Comparison of ENCODE assay signal across 1 cellular context in the genomic region with DNA sequence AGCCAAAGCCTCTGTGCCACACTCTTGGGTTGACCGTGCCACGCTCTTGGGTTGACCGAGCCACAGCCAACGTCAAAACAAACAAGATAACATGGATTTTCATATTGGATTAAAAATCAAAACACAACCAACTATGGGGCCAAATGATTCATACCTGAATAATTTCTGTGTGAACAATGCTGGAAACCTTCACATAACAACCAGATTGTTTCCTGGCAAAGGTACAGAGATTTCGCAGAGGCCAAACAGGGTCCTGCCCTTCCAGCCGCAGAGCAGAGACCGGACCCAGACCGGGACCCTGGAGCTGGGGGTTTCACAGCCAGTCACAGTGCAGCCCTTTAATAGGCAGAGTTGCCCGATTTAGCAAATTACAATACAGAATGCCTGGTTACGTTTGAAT.
TF ChIP-seq lines count a peak whose summit lies in the region.

No MANE protein-coding gene starts in this region.

TF ChIP-seq in H1, 55 proteins besides CTCF, POLR2A, EP300 and RAD21 (continued from another document):
- no peak for TF ChIP-seq EGR1 (IDR thresholded peaks at IDR 0.05; ENCODE audit: borderline replicate concordance, low read depth, low read length)
- no peak for TF ChIP-seq CBX5 (IDR thresholded peaks at IDR 0.05; ENCODE audit: low read depth, low read length)
